In genomic region chr13:22063416-22064124, GRCh38 we compare ENCODE assay signal across 25 cellular contexts.
DNase-seq lines count a peak whose midpoint lies in the region; ATAC-seq, FAIRE-seq and TF ChIP-seq lines count a peak whose summit lies in the region.
"Had no signal": no experiment of that assay in that cellular context is flagged by ENCODE, and none has a peak within 500 bp of the region (broad histone marks: within the 10 kb centered on the region; RNA-seq: fewer than 3 reads in every experiment).

No MANE protein-coding gene starts in this region.

- H3K27me3 ChIP-seq in bronchial epithelial cell (ENCODE audit: control insufficient read depth, insufficient read depth, low read length) (no peaks in the 10 kb centered on the region), MM.1S (replicated peaks; ENCODE audit: insufficient read depth, low read length) (no peaks in the 10 kb centered on the region)
- H3K27me3 ChIP-seq: BE2C, colonic mucosa had no signal

- no peak overlapping the region for H2AFZ ChIP-seq in MM.1S (ENCODE audit: low read length)

- H3K36me3 ChIP-seq in bronchial epithelial cell (ENCODE audit: control insufficient read depth, insufficient read depth, low read length) = no peaks in the 10 kb centered on the region
- no peaks in the 10 kb centered on the region for H3K36me3 ChIP-seq in MM.1S (replicated peaks; ENCODE audit: insufficient read depth, low read length)
- H3K36me3 ChIP-seq: BE2C, colonic mucosa, HAP-1, left ventricle myocardium inferior had no signal

- H3K79me2 ChIP-seq in MM.1S (ENCODE audit: low read length) = no peaks in the 10 kb centered on the region

- H3K4me1 ChIP-seq in MM.1S (ENCODE audit: low read length) = peaks cover 8% of the 10 kb centered on the region; the same call in 1 of the 2 replicates
- H3K4me1 ChIP-seq: BE2C, colonic mucosa, HAP-1, left ventricle myocardium inferior had no signal

- intact Hi-C loops in activated CD4-positive, alpha-beta T cell treated with anti-CD3 and anti-CD28 coated beads, Interleukin-2, amount 10 ng/mL, durations not matched to agents 24 days and 14 days (cut with micrococcal nuclease) = loop anchor here (5.0 to 10.0 kb wide), 5 partner anchors 36 to 459 kb away; partner anchors contain the start of genes FGF9 and MICU2

- CTCF ChIA-PET in T-cell (lab: Charles Lee) = interaction anchor here (0.5 to 1.1 kb wide), 3 partner anchors 13 to 1832 kb away, joined by 3 read pairs; partner anchors contain the start of gene FGF9 (in 1 of the 2)

- H3K27ac ChIP-seq in MM.1S (ENCODE audit: low read length) = no peak overlapping the region
- H3K27ac ChIP-seq: colonic mucosa, left ventricle myocardium inferior had no signal

- H3K4me3 Mint-ChIP-seq in activated CD4-positive, alpha-beta T cell treated with anti-CD3 and anti-CD28 coated beads, Interleukin-2, amount 10 ng/mL, durations not matched to agents 24 days and 14 days = peak overlapping the region; percentile 19
- peak overlapping the region in 1 of 3 donors; percentile 63 for H3K4me3 Mint-ChIP-seq in T-cell
- no peak overlapping the region for H3K4me3 Mint-ChIP-seq in progenitor cell of endocrine pancreas (ENCODE audit: low read depth)
- H3K4me3 Mint-ChIP-seq: nephron; stimulated activated naive B cell treated with anti-CD40 and anti-IgM and Interleukin-4, amounts not matched to agents 10 μg/mL and 1 μg/mL and 100 μg/mL, for 72 hours had no signal

- peak overlapping the region; percentile 18 for H3K27ac Mint-ChIP-seq in activated CD4-positive, alpha-beta T cell treated with anti-CD3 and anti-CD28 coated beads, Interleukin-2, amount 10 ng/mL, durations not matched to agents 24 days and 14 days
- H3K27ac Mint-ChIP-seq in T-cell (peak overlapping the region; percentile 98 to 100), progenitor cell of endocrine pancreas (peak overlapping the region; percentile 1)
- H3K27ac Mint-ChIP-seq: nephron; stimulated activated naive B cell treated with anti-CD40 and anti-IgM and Interleukin-4, amounts not matched to agents 10 μg/mL and 1 μg/mL and 100 μg/mL, for 72 hours had no signal

- no peaks in the 10 kb centered on the region for H3K9me3 ChIP-seq in MM.1S (replicated peaks; ENCODE audit: insufficient read depth, low read length)
- H3K9me3 ChIP-seq: BE2C, colonic mucosa, left ventricle myocardium inferior had no signal

- peaks cover 56% of the 10 kb centered on the region for H3K4me1 Mint-ChIP-seq in activated CD4-positive, alpha-beta T cell treated with anti-CD3 and anti-CD28 coated beads, Interleukin-2, amount 10 ng/mL, durations not matched to agents 24 days and 14 days
- peaks cover 85 to 93% (median 92%) of the 10 kb centered on the region in 3 donors for H3K4me1 Mint-ChIP-seq in T-cell
- peaks cover 16% of the 10 kb centered on the region for H3K4me1 Mint-ChIP-seq in progenitor cell of endocrine pancreas (ENCODE audit: low read depth)

- peaks cover 9% of the 10 kb centered on the region for H3K9me3 Mint-ChIP-seq in activated CD4-positive, alpha-beta T cell treated with anti-CD3 and anti-CD28 coated beads, Interleukin-2, amount 10 ng/mL, durations not matched to agents 24 days and 14 days
- H3K9me3 Mint-ChIP-seq in T-cell (no peaks in the 10 kb centered on the region), progenitor cell of endocrine pancreas (ENCODE audit: low read depth) (peaks cover 4% of the 10 kb centered on the region)
- H3K9me3 Mint-ChIP-seq: nephron had no signal

- no peak overlapping the region for H3K9ac ChIP-seq in MM.1S (ENCODE audit: low read length)

- TF ChIP-seq CTCF in bronchial epithelial cell (IDR thresholded peaks at IDR 0.05; ENCODE audit: insufficient read depth, low read length, severe bottlenecking) (no peak), progenitor cell of endocrine pancreas (IDR thresholded peaks at IDR 0.05; ENCODE audit: unreplicated experiment) (no peak), MM.1S (IDR thresholded peaks at IDR 0.05; ENCODE audit: low read length) (no peak)

- no peak for DNase-seq in activated CD4-positive, alpha-beta T cell treated with anti-CD3 and anti-CD28 coated beads, Interleukin-2, amount 10 ng/mL, durations not matched to agents 24 days and 14 days
- DNase-seq in activated CD4-positive, alpha-beta T cell treated with anti-CD3 and anti-CD28 coated beads, Interleukin-2, amount 50 U/mL, for 4 hours = no peak
- no peak for DNase-seq in T-cell
- DNase-seq in bronchial epithelial cell (ENCODE audit: low read depth) = no peak
- DNase-seq in progenitor cell of endocrine pancreas (ENCODE audit: low spot score, unreplicated experiment) = no peak
- no peak for DNase-seq in AG20443 (ENCODE audit: low spot score)
- no peak for DNase-seq in MM.1S
- DNase-seq in SW480 (ENCODE audit: low spot score) = no peak
- DNase-seq: 8988T; BE2C; colonic mucosa; foreskin melanocyte; left ventricle myocardium inferior; NCI-H1694; NCI-H2171 treated with DMSO at 0.1 percent for 48 hours; NCI-H524; stimulated activated CD4-positive, alpha-beta T cell treated with anti-CD3 and anti-CD28 coated beads, Interleukin-4, amount 100 ng/mL, for 1 hour; stimulated activated naive B cell treated with anti-CD40 and anti-IgM and Interleukin-4, amounts not matched to agents 10 μg/mL and 1 μg/mL and 100 μg/mL, for 72 hours had no signal

- no peak for ATAC-seq in T-cell (replicated peaks in 1 of 4)
- ATAC-seq: activated CD4-positive, CD25-positive, alpha-beta regulatory T cell treated with anti-CD3 and anti-CD28 coated beads, Interleukin-2, amount 50 U/mL, for 24 hours; esophagus mucosa; Panc1; stimulated activated naive B cell treated with anti-CD40 and anti-IgM and Interleukin-4, amounts not matched to agents 10 μg/mL and 1 μg/mL and 100 μg/mL, for 72 hours had no signal

- H4K20me1 ChIP-seq in MM.1S (ENCODE audit: insufficient read depth, low read length) = no peaks in the 10 kb centered on the region

- no peaks in the 10 kb centered on the region for H3K27me3 Mint-ChIP-seq in activated CD4-positive, alpha-beta T cell treated with anti-CD3 and anti-CD28 coated beads, Interleukin-2, amount 10 ng/mL, durations not matched to agents 24 days and 14 days
- H3K27me3 Mint-ChIP-seq in T-cell (no peaks in the 10 kb centered on the region), progenitor cell of endocrine pancreas (peaks cover 3% of the 10 kb centered on the region)
- H3K27me3 Mint-ChIP-seq: stimulated activated naive B cell treated with anti-CD40 and anti-IgM and Interleukin-4, amounts not matched to agents 10 μg/mL and 1 μg/mL and 100 μg/mL, for 72 hours had no signal

- H3K4me3 ChIP-seq in bronchial epithelial cell (ENCODE audit: low read depth, low read length) = no peak overlapping the region
- H3K4me3 ChIP-seq in MM.1S (ENCODE audit: low read length) = no peak overlapping the region
- H3K4me3 ChIP-seq: colonic mucosa, HAP-1, left ventricle myocardium inferior had no signal

- H3K36me3 Mint-ChIP-seq in activated CD4-positive, alpha-beta T cell treated with anti-CD3 and anti-CD28 coated beads, Interleukin-2, amount 10 ng/mL, durations not matched to agents 24 days and 14 days (ENCODE audit: low read depth) = peaks cover 12% of the 10 kb centered on the region
- H3K36me3 Mint-ChIP-seq in T-cell = peaks cover 4% of the 10 kb centered on the region
- no peaks in the 10 kb centered on the region for H3K36me3 Mint-ChIP-seq in progenitor cell of endocrine pancreas (ENCODE audit: insufficient read depth)

- no peaks in the 10 kb centered on the region for H3K9me2 ChIP-seq in MM.1S (replicated peaks; ENCODE audit: insufficient read depth, low read length)

- POLR2A ChIA-PET in T-cell (lab: Charles Lee) = interaction anchor here in 1 of 2 donors (0.5 kb wide), 1 partner anchor 24 kb away, joined by 3 read pairs; no protein-coding TSS in a partner anchor

- FAIRE-seq in bronchial epithelial cell (lab: Jason Lieb, UNC) = peak; percentile 68
- FAIRE-seq: HTR-8/SVneo, TTC549 had no signal

- no peaks in the 10 kb centered on the region for H3F3A ChIP-seq in MM.1S (ENCODE audit: insufficient read depth, low read length)

- H3K4me2 ChIP-seq in MM.1S (ENCODE audit: low read depth, low read length) = no peak overlapping the region

Comparison
In these comparisons a context has a peak if more than half of its experiments do, and no peak if none do; other contexts are left out.
1. H3K27ac Mint-ChIP-seq: peak in every context shown above with its lines; median percentile 99 in T-cell; 18 in activated CD4-positive, alpha-beta T cell treated with anti-CD3 and anti-CD28 coated beads, Interleukin-2, amount 10 ng/mL, durations not matched to agents 24 days and 14 days; 1 in progenitor cell of endocrine pancreas.